8 cellular contexts compared by ENCODE assay signal in genomic region chr9:84669008-84669292, GRCh38.
DNase-seq lines count a peak whose midpoint lies in the region; ATAC-seq lines count a peak whose summit lies in the region.

No MANE protein-coding gene starts in this region.

- H3K9me3 Mint-ChIP-seq in activated naive CD8-positive, alpha-beta T cell (ENCODE audit: low read depth) = peaks cover 4% of the 10 kb centered on the region
- H3K9me3 Mint-ChIP-seq in stimulated activated naive B cell treated with anti-CD40 and anti-IgM and Interleukin-4, amounts not matched to agents 10 μg/mL and 1 μg/mL and 100 μg/mL, for 72 hours = peaks cover 4 to 5% of the 10 kb centered on the region in 2 donors

- no peak overlapping the region for H3K27ac Mint-ChIP-seq in activated naive CD8-positive, alpha-beta T cell
- H3K27ac Mint-ChIP-seq in stimulated activated naive B cell treated with anti-CD40 and anti-IgM and Interleukin-4, amounts not matched to agents 10 μg/mL and 1 μg/mL and 100 μg/mL, for 72 hours = peak overlapping the region; percentile 56

- no peaks in the 10 kb centered on the region for H3K36me3 Mint-ChIP-seq in activated naive CD8-positive, alpha-beta T cell
- H3K36me3 Mint-ChIP-seq in stimulated activated naive B cell treated with anti-CD40 and anti-IgM and Interleukin-4, amounts not matched to agents 10 μg/mL and 1 μg/mL and 100 μg/mL, for 72 hours = no peaks in the 10 kb centered on the region

- DNase-seq in DMS 273 (lab: John Stamatoyannopoulos, UW; ENCODE audit: unreplicated experiment) (peak; percentile 57), DMS 273 treated with DMSO at 0.1 percent for 48 hours (lab: John Stamatoyannopoulos, UW) (no peak), COLO668 (lab: John Stamatoyannopoulos, UW; ENCODE audit: unreplicated experiment) (no peak)
- DNase-seq in stimulated activated naive B cell treated with anti-CD40 and anti-IgM and Interleukin-4, amounts not matched to agents 10 μg/mL and 1 μg/mL and 100 μg/mL, for 72 hours = no peak

- peak overlapping the region; percentile 56 for H3K4me3 Mint-ChIP-seq in activated naive CD8-positive, alpha-beta T cell
- peak overlapping the region; percentile 64 to 75 for H3K4me3 Mint-ChIP-seq in stimulated activated naive B cell treated with anti-CD40 and anti-IgM and Interleukin-4, amounts not matched to agents 10 μg/mL and 1 μg/mL and 100 μg/mL, for 72 hours

- H3K27me3 Mint-ChIP-seq in activated naive CD8-positive, alpha-beta T cell = peaks cover 31% of the 10 kb centered on the region
- H3K27me3 Mint-ChIP-seq in stimulated activated naive B cell treated with anti-CD40 and anti-IgM and Interleukin-4, amounts not matched to agents 10 μg/mL and 1 μg/mL and 100 μg/mL, for 72 hours = peaks cover 53 to 83% of the 10 kb centered on the region in 2 donors

- no peak for ATAC-seq in stimulated activated naive B cell treated with anti-CD40 and anti-IgM and Interleukin-4, amounts not matched to agents 10 μg/mL and 1 μg/mL and 100 μg/mL, for 72 hours (replicated peaks)
- ATAC-seq in HG03460 (IDR thresholded peaks at IDR 0.05; ENCODE audit: unreplicated experiment) (no peak), HG03039 (IDR thresholded peaks at IDR 0.05; ENCODE audit: unreplicated experiment) (no peak)

- peak overlapping the region; percentile 39 for H3K4me3 ChIP-seq in iPS-11a (ENCODE audit: low read depth, low read length)

- peaks cover 19% of the 10 kb centered on the region for H3K4me1 Mint-ChIP-seq in activated naive CD8-positive, alpha-beta T cell (ENCODE audit: low read depth)
- H3K4me1 Mint-ChIP-seq in stimulated activated naive B cell treated with anti-CD40 and anti-IgM and Interleukin-4, amounts not matched to agents 10 μg/mL and 1 μg/mL and 100 μg/mL, for 72 hours = peaks cover 12 to 21% of the 10 kb centered on the region in 2 donors
